Comparison of ENCODE assay signal across 21 cellular contexts in the genomic region with DNA sequence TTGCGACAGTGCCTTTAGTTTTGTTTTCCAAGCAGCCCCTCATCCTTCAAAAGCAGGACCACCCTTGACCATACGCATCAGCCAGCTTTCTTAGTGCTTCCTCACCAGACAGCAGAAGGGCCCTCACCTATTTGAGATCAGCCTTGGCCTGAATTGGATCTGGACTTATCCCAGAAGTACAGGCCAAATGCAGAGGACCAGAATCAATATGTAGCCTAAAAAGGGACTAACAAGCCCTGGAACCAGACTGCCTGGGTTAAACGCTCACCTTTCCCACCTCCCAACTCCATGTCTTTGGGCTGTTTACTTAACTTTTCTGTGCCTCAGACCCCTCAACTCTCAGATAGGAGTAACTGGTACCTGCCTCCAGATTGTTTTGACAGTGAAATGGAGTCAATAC.
DNase-seq lines count a peak whose midpoint lies in the region; ATAC-seq and TF ChIP-seq lines count a peak whose summit lies in the region.
"Had no signal": no experiment of that assay in that cellular context is flagged by ENCODE, and none has a peak within 500 bp of the region (broad histone marks: within the 10 kb centered on the region; RNA-seq: fewer than 3 reads in every experiment).

No MANE protein-coding gene starts in this region.

- H3K14ac ChIP-seq in mesenchymal stem cell (ENCODE audit: low read length in 2 of 2) = no peak overlapping the region

- H2BK12ac ChIP-seq in mesenchymal stem cell (ENCODE audit: low read length in 2 of 2) = no peak overlapping the region

- H3K79me1 ChIP-seq in mesenchymal stem cell (replicated peaks; ENCODE audit: low read length, poor library complexity, severe bottlenecking) = no peaks in the 10 kb centered on the region

- H2BK5ac ChIP-seq in mesenchymal stem cell (ENCODE audit: low read depth, low read length, poor library complexity, severe bottlenecking) = no peak overlapping the region

- no peak overlapping the region for H3K4me2 ChIP-seq in mesenchymal stem cell (ENCODE audit: low read length, poor library complexity, severe bottlenecking)
- H3K4me2 ChIP-seq: A549; BLaER1 treated with 17β-estradiol and CSF1 and Interleukin-3, amounts not matched to agents 10 nM and 100 nM had no signal

- intact Hi-C loops in left ventricle myocardium inferior (cut with micrococcal nuclease) = no loop called here

- no peak overlapping the region for H3K23ac ChIP-seq in mesenchymal stem cell (ENCODE audit: low read length in 2 of 2)

- H3K36me3 ChIP-seq in cardiac muscle cell = no peaks in the 10 kb centered on the region
- H3K36me3 ChIP-seq in left ventricle myocardium inferior = no peaks in the 10 kb centered on the region
- H3K36me3 ChIP-seq in mesenchymal stem cell (ENCODE audit: control insufficient read depth in 1 of 2, insufficient read depth in 2 of 2, low read depth in 1 of 2, low read length in 2 of 2) = no peaks in the 10 kb centered on the region
- H3K36me3 ChIP-seq: BLaER1 treated with 17β-estradiol and CSF1 and Interleukin-3, amounts not matched to agents 10 nM and 100 nM had no signal

- ATAC-seq in left lobe of liver (peak; percentile 75), GM18873 (IDR thresholded peaks at IDR 0.05; ENCODE audit: low FRiP score, unreplicated experiment) (no peak)
- ATAC-seq: A549; CD8-positive, alpha-beta T cell; GM12878 had no signal

- H2AFZ ChIP-seq in mesenchymal stem cell (ENCODE audit: low read depth, low read length) = no peak overlapping the region

- H3K9ac ChIP-seq in mesenchymal stem cell (ENCODE audit: low read length) = no peak overlapping the region
- H3K9ac ChIP-seq: BLaER1 treated with 17β-estradiol and CSF1 and Interleukin-3, amounts not matched to agents 10 nM and 100 nM had no signal

- H4K91ac ChIP-seq in mesenchymal stem cell (ENCODE audit: low read length) = no peak overlapping the region

- H3K4me1 ChIP-seq in cardiac muscle cell (ENCODE audit: low read depth) (peaks cover 7% of the 10 kb centered on the region), left ventricle myocardium inferior (no peaks in the 10 kb centered on the region), mesenchymal stem cell (ENCODE audit: control insufficient read depth, insufficient read depth, low read depth, low read length) (peaks cover 18% of the 10 kb centered on the region)

- H3K9me3 ChIP-seq in cardiac muscle cell (ENCODE audit: low read depth) = no peaks in the 10 kb centered on the region
- H3K9me3 ChIP-seq in left ventricle myocardium inferior (replicated peaks) = no peaks in the 10 kb centered on the region
- H3K9me3 ChIP-seq in mesenchymal stem cell (ENCODE audit: control insufficient read depth, low read length) = no peaks in the 10 kb centered on the region
- H3K9me3 ChIP-seq: A549; BLaER1 treated with 17β-estradiol and CSF1 and Interleukin-3, amounts not matched to agents 10 nM and 100 nM had no signal

- no peak overlapping the region for H2BK15ac ChIP-seq in mesenchymal stem cell (ENCODE audit: low read depth, poor library complexity, severe bottlenecking)

- no peak overlapping the region for H4K8ac ChIP-seq in mesenchymal stem cell (ENCODE audit: low read length)

- DNase-seq in cardiac muscle cell (ENCODE audit: low read depth in 1 of 2, low spot score in 1 of 2) (no peak), left ventricle myocardium inferior (no peak), left lobe of liver (ENCODE audit: low spot score) (no peak), mesenchymal stem cell (no peak), NCI-H69 (lab: John Stamatoyannopoulos, UW) (no peak)
- DNase-seq: AML-193; CD4-positive, alpha-beta T cell; CD8-positive, alpha-beta T cell; DMS 273 treated with DMSO at 0.1 percent for 48 hours; DMS153; DMS53; DMS79; DND-41; EL; GDM1 had no signal

- H3K4ac ChIP-seq in mesenchymal stem cell (ENCODE audit: low read depth in 1 of 2, low read length in 2 of 2) = no peak overlapping the region

- H3K4me3 ChIP-seq in cardiac muscle cell (no peak overlapping the region), left ventricle myocardium inferior (no peak overlapping the region), mesenchymal stem cell (ENCODE audit: insufficient read depth in 1 of 2, low read depth in 1 of 2, low read length in 2 of 2) (no peak overlapping the region)
- H3K4me3 ChIP-seq: A549; BLaER1 treated with 17β-estradiol and CSF1 and Interleukin-3, amounts not matched to agents 10 nM and 100 nM; GM12878 had no signal

- H2BK120ac ChIP-seq in mesenchymal stem cell (ENCODE audit: low read depth, low read length) = no peak overlapping the region

- no peak overlapping the region for H3K18ac ChIP-seq in mesenchymal stem cell (ENCODE audit: low read depth in 1 of 2, low read length in 2 of 2)

- no peaks in the 10 kb centered on the region for H3K27me3 ChIP-seq in cardiac muscle cell
- H3K27me3 ChIP-seq in left ventricle myocardium inferior (ENCODE audit: low read depth) = no peaks in the 10 kb centered on the region
- H3K27me3 ChIP-seq in mesenchymal stem cell (ENCODE audit: control insufficient read depth in 1 of 2, insufficient read depth in 1 of 2, low read length in 2 of 2) = peaks cover 0 to 70% of the 10 kb centered on the region in 2 experiments

- WGBS in mesenchymal stem cell = 88% methylated on average over 2 of the region's 3 CpGs

- TF ChIP-seq CTCF in cardiac muscle cell (IDR thresholded peaks at IDR 0.05; ENCODE audit: low read depth, low read length) = no peak
- no peak for TF ChIP-seq CTCF in left ventricle myocardium inferior (IDR thresholded peaks at IDR 0.05; ENCODE audit: borderline replicate concordance)

- peak overlapping the region; percentile 81 for H3K27ac ChIP-seq in cardiac muscle cell
- no peak overlapping the region for H3K27ac ChIP-seq in left ventricle myocardium inferior (replicated peaks)
- H3K27ac ChIP-seq in mesenchymal stem cell (ENCODE audit: low read length, poor library complexity, severe bottlenecking) = no peak overlapping the region
- H3K27ac ChIP-seq: 22Rv1; A549; BLaER1 treated with 17β-estradiol and CSF1 and Interleukin-3, amounts not matched to agents 10 nM and 100 nM; C4-2B had no signal

- peak overlapping the region; percentile 91 for H2AK5ac ChIP-seq in mesenchymal stem cell (ENCODE audit: low read length, severe bottlenecking)
